13 cellular contexts compared by ENCODE assay signal in genomic region chr1:51623450-51623849, GRCh38.
"Had no signal": no experiment of that assay in that cellular context is flagged by ENCODE, and none has a peak within 500 bp of the region (broad histone marks: within the 10 kb centered on the region; RNA-seq: fewer than 3 reads in every experiment).

No MANE protein-coding gene starts in this region.

- FAIRE-seq: frontal cortex had no signal

- H3K9me3 Mint-ChIP-seq: WTC11 had no signal

- H3K27ac ChIP-seq: colonic mucosa, suprapubic skin had no signal

- H3K36me3 Mint-ChIP-seq: WTC11 had no signal

- H3K9me3 ChIP-seq: colonic mucosa, lower lobe of right lung, suprapubic skin had no signal

- H3K4me3 Mint-ChIP-seq: WTC11 had no signal

- ATAC-seq: lower lobe of right lung, sciatic nerve had no signal

- H3K4me3 ChIP-seq: colonic mucosa, lower lobe of right lung, suprapubic skin had no signal

- H3K27me3 ChIP-seq: colonic mucosa, suprapubic skin had no signal

- H3K36me3 ChIP-seq: colonic mucosa, lower lobe of right lung, suprapubic skin had no signal

- DNase-seq: activated CD4-positive, alpha-beta T cell treated with anti-CD3 and anti-CD28 coated beads for 48 hours; activated naive CD4-positive, alpha-beta T cell treated with Interleukin-2 at 50 U/mL for 16 hours; colonic mucosa; hippocampal formation; kidney glomerular epithelial cell; lower lobe of right lung; midbrain; stimulated activated CD4-positive, alpha-beta T cell treated with anti-CD3 and anti-CD28 coated beads, Interleukin-12 subunit alpha, Interleukin-12 subunit beta, amount 100 ng/mL, for 4 hours; stimulated activated naive CD4-positive, alpha-beta T cell treated with Interleukin-2 at 50 U/mL for 16 hours had no signal
